In genomic region chr7:17307969-17308648, GRCh38 we compare ENCODE assay signal across 16 cellular contexts. TPM values are rescaled to one million over a fixed set of nuclear protein-coding genes. Genes with fewer than 3 reads are reported as not detected.
DNase-seq lines count a peak whose midpoint lies in the region; ATAC-seq and TF ChIP-seq lines count a peak whose summit lies in the region.
"Had no signal": no experiment of that assay in that cellular context is flagged by ENCODE, and none has a peak within 500 bp of the region (broad histone marks: within the 10 kb centered on the region; RNA-seq: fewer than 3 reads in every experiment).

No MANE protein-coding gene starts in this region.

- no peaks in the 10 kb centered on the region for H3K27me3 Mint-ChIP-seq in naive thymus-derived CD4-positive, alpha-beta T cell
- H3K27me3 Mint-ChIP-seq in CD14-positive monocyte (ENCODE audit: low read depth in 3 of 3) = peaks cover 0 to 2% (median 0%) of the 10 kb centered on the region in 3 donors
- H3K27me3 Mint-ChIP-seq: natural killer cell treated with Interleukin-12 subunit alpha and Interleukin-12 subunit beta and Interleukin-15 and Interleukin-18, amount 100 ng/mL, for 72 hours had no signal

- no peak overlapping the region for H3K4me3 Mint-ChIP-seq in naive thymus-derived CD4-positive, alpha-beta T cell
- no peak overlapping the region for H3K4me3 Mint-ChIP-seq in CD14-positive monocyte
- H3K4me3 Mint-ChIP-seq: activated T-helper 1 cell treated with anti-CD3 and anti-CD28 coated beads, Interleukin-12 subunit alpha, Interleukin-12 subunit beta, Interleukin-2, Interleukin-4 antibody, amounts not matched to agents 30 ng/mL and 10 ng/mL and 1 ng/mL, durations not matched to agents 14 hours and 24 hours and 36 hours; natural killer cell treated with Interleukin-12 subunit alpha and Interleukin-12 subunit beta and Interleukin-15 and Interleukin-18, amount 100 ng/mL, for 72 hours had no signal

- peak overlapping the region in 1 of 9 donors; percentile 32 for H3K27ac Mint-ChIP-seq in naive thymus-derived CD4-positive, alpha-beta T cell
- no peak overlapping the region for H3K27ac Mint-ChIP-seq in CD14-positive monocyte
- H3K27ac Mint-ChIP-seq: activated T-helper 1 cell treated with anti-CD3 and anti-CD28 coated beads, Interleukin-12 subunit alpha, Interleukin-12 subunit beta, Interleukin-2, Interleukin-4 antibody, amounts not matched to agents 30 ng/mL and 10 ng/mL and 1 ng/mL, durations not matched to agents 14 hours and 24 hours and 36 hours; natural killer cell treated with Interleukin-12 subunit alpha and Interleukin-12 subunit beta and Interleukin-15 and Interleukin-18, amount 100 ng/mL, for 72 hours had no signal

- TF ChIP-seq CTCF in left ventricle myocardium inferior (IDR thresholded peaks at IDR 0.05; ENCODE audit: borderline replicate concordance) (no peak), uterus (IDR thresholded peaks at IDR 0.05) (no peak), CD14-positive monocyte (IDR thresholded peaks at IDR 0.05) (no peak), foreskin keratinocyte (conservative IDR thresholded peaks at IDR 0.05) (no peak)

- no peaks in the 10 kb centered on the region for H3K9me3 ChIP-seq in left ventricle myocardium inferior (replicated peaks)
- H3K9me3 ChIP-seq in duodenal mucosa (ENCODE audit: control insufficient read depth in 1 of 2, low read length in 2 of 2) = no peaks in the 10 kb centered on the region
- no peaks in the 10 kb centered on the region for H3K9me3 ChIP-seq in naive thymus-derived CD4-positive, alpha-beta T cell (ENCODE audit: control insufficient read depth in 2 of 3, low read length in 3 of 3)
- no peaks in the 10 kb centered on the region for H3K9me3 ChIP-seq in uterus

- H3K4me3 ChIP-seq in left ventricle myocardium inferior (peak overlapping the region; percentile 29), duodenal mucosa (ENCODE audit: low read depth in 1 of 2, low read length in 2 of 2) (no peak overlapping the region), uterus (no peak overlapping the region)
- no peak overlapping the region for H3K4me3 ChIP-seq in naive thymus-derived CD4-positive, alpha-beta T cell (ENCODE audit: low read length)
- H3K4me3 ChIP-seq: K562 had no signal

- no peak for ATAC-seq in Right ventricle myocardium superior (ENCODE audit: poor library complexity)
- peak; percentile 26 for ATAC-seq in naive thymus-derived CD4-positive, alpha-beta T cell
- no peak for ATAC-seq in foreskin keratinocyte
- no peak for ATAC-seq in GM18868 (IDR thresholded peaks at IDR 0.05; ENCODE audit: unreplicated experiment)
- ATAC-seq: K562; natural killer cell treated with Interleukin-12 subunit alpha and Interleukin-12 subunit beta and Interleukin-15 and Interleukin-18, amount 100 ng/mL, for 72 hours had no signal

- H3K36me3 ChIP-seq in left ventricle myocardium inferior = peaks cover 26% of the 10 kb centered on the region
- H3K36me3 ChIP-seq in duodenal mucosa (ENCODE audit: control insufficient read depth in 1 of 2, insufficient read depth in 2 of 2, low read length in 2 of 2) = peaks cover 7 to 11% of the 10 kb centered on the region in 2 donors
- H3K36me3 ChIP-seq in naive thymus-derived CD4-positive, alpha-beta T cell (ENCODE audit: control insufficient read depth in 2 of 3, insufficient read depth in 3 of 3, low read length in 3 of 3) = peaks cover 0 to 15% (median 5%) of the 10 kb centered on the region in 3 experiments
- H3K36me3 ChIP-seq in uterus = no peaks in the 10 kb centered on the region

- H3K4me1 ChIP-seq in left ventricle myocardium inferior = peaks cover 85% of the 10 kb centered on the region
- H3K4me1 ChIP-seq in duodenal mucosa (ENCODE audit: control insufficient read depth in 1 of 2, insufficient read depth in 2 of 2, low read length in 2 of 2) = peaks cover 21 to 47% of the 10 kb centered on the region in 2 donors
- peaks cover 4 to 32% of the 10 kb centered on the region in 2 donors for H3K4me1 ChIP-seq in naive thymus-derived CD4-positive, alpha-beta T cell (ENCODE audit: control insufficient read depth in 2 of 2, insufficient read depth in 2 of 2, low read length in 2 of 2)
- no peaks in the 10 kb centered on the region for H3K4me1 ChIP-seq in uterus
- H3K4me1 ChIP-seq in foreskin keratinocyte = peaks cover 10% of the 10 kb centered on the region

- H3K36me3 Mint-ChIP-seq in naive thymus-derived CD4-positive, alpha-beta T cell = peaks cover 4 to 19% (median 6%) of the 10 kb centered on the region in 5 donors
- peaks cover 32 to 36% of the 10 kb centered on the region in 2 donors for H3K36me3 Mint-ChIP-seq in CD14-positive monocyte

- no peak for TF ChIP-seq POLR2A in uterus (IDR thresholded peaks at IDR 0.05)

- H3K9ac ChIP-seq in duodenal mucosa (ENCODE audit: low read depth in 1 of 2, low read length in 2 of 2) = peak overlapping the region in 1 of 2 donors; percentile 45

- POLR2A ChIA-PET in naive thymus-derived CD4-positive, alpha-beta T cell (lab: Charles Lee) = no interaction called here

- CTCF ChIA-PET in naive thymus-derived CD4-positive, alpha-beta T cell (lab: Charles Lee) = interaction anchor here (0.5 to 1.2 kb wide), 2 partner anchors 228 to 325 kb away, joined by 3 read pairs; no protein-coding TSS in a partner anchor

- no peaks in the 10 kb centered on the region for H3K9me3 Mint-ChIP-seq in naive thymus-derived CD4-positive, alpha-beta T cell
- H3K9me3 Mint-ChIP-seq in CD14-positive monocyte = no peaks in the 10 kb centered on the region
- H3K9me3 Mint-ChIP-seq: activated T-helper 1 cell treated with anti-CD3 and anti-CD28 coated beads, Interleukin-12 subunit alpha, Interleukin-12 subunit beta, Interleukin-2, Interleukin-4 antibody, amounts not matched to agents 30 ng/mL and 10 ng/mL and 1 ng/mL, durations not matched to agents 14 hours and 24 hours and 36 hours; natural killer cell treated with Interleukin-12 subunit alpha and Interleukin-12 subunit beta and Interleukin-15 and Interleukin-18, amount 100 ng/mL, for 72 hours had no signal

- H3K27ac ChIP-seq in left ventricle myocardium inferior (replicated peaks) = peak overlapping the region; percentile 97
- H3K27ac ChIP-seq in duodenal mucosa (ENCODE audit: low read depth, low read length) = peak overlapping the region; percentile 1
- H3K27ac ChIP-seq in naive thymus-derived CD4-positive, alpha-beta T cell (ENCODE audit: low read depth, low read length) = no peak overlapping the region
- H3K27ac ChIP-seq in uterus = peak overlapping the region; percentile 1 to 87
- no peak overlapping the region for H3K27ac ChIP-seq in foreskin keratinocyte

- H3K4me1 Mint-ChIP-seq in naive thymus-derived CD4-positive, alpha-beta T cell = peaks cover 12 to 27% (median 20%) of the 10 kb centered on the region in 7 donors
- peaks cover 24% of the 10 kb centered on the region for H3K4me1 Mint-ChIP-seq in CD14-positive monocyte

- intact Hi-C loops in left ventricle myocardium inferior (cut with micrococcal nuclease) (loop anchor here (10.0 kb wide), 1 partner anchor 323 kb away; no protein-coding TSS in a partner anchor), Right ventricle myocardium superior (cut with DNase I) (loop anchor here (5.0 kb wide), 1 partner anchor 326 kb away; no protein-coding TSS in a partner anchor), uterus (cut with DNase I; ENCODE audit: low total_unique reads) (no loop called here), CD14-positive monocyte (cut with micrococcal nuclease) (loop anchor here in 1 of 2 donors (10.0 kb wide), 1 partner anchor 323 kb away; no protein-coding TSS in a partner anchor)
- intact Hi-C loops in naive thymus-derived CD4-positive, alpha-beta T cell (cut with micrococcal nuclease) = no loop called here

- DNase-seq in left ventricle myocardium inferior (no peak), Right ventricle myocardium superior (no peak), uterus (no peak), CD14-positive monocyte (ENCODE audit: low spot score) (no peak), foreskin keratinocyte (no peak)
- no peak for DNase-seq in naive thymus-derived CD4-positive, alpha-beta T cell
- DNase-seq: activated CD4-positive, alpha-beta T cell treated with anti-CD3 and anti-CD28 coated beads for 48 hours; anterior cingulate cortex; kidney; NCI-H1436; NCI-H524 had no signal

- H3K27me3 ChIP-seq in left ventricle myocardium inferior (ENCODE audit: low read depth) (no peaks in the 10 kb centered on the region), duodenal mucosa (ENCODE audit: control insufficient read depth in 1 of 2, insufficient read depth in 2 of 2, low read length in 2 of 2) (no peaks in the 10 kb centered on the region), uterus (no peaks in the 10 kb centered on the region), foreskin keratinocyte (no peaks in the 10 kb centered on the region)
- H3K27me3 ChIP-seq in naive thymus-derived CD4-positive, alpha-beta T cell (ENCODE audit: control insufficient read depth in 2 of 2, insufficient read depth in 2 of 2, low read length in 2 of 2) = no peaks in the 10 kb centered on the region

RNA-seq across cellular contexts. Expression of gene AHR, which starts 9.7 kb away (rescaled TPM):
- 24.9 TPM for total RNA-seq in left ventricle myocardium inferior
- total RNA-seq in Right ventricle myocardium superior = 27.4 TPM
- 100 to 1,000 TPM in 1 of 5 experiments, 10 to 100 TPM in 4; 15.7 to 109 (median 28.2) TPM for total RNA-seq in naive thymus-derived CD4-positive, alpha-beta T cell
- 1 to 10 TPM; 6.7 to 7.4 TPM for polyA plus RNA-seq in naive thymus-derived CD4-positive, alpha-beta T cell
- 100 to 1,000 TPM in 1 of 4 donors, 10 to 100 TPM in 3; 43.7 to 160 (median 91.5) TPM for total RNA-seq in uterus
- 10 to 100 TPM; 42.4 to 54.1 TPM for polyA plus RNA-seq in CD14-positive monocyte
- 18.4 and 26.0 TPM in 2 replicates for total RNA-seq in foreskin keratinocyte
- 1.6 and 2.8 TPM in 2 replicates for polyA plus RNA-seq in foreskin keratinocyte
- polyA plus RNA-seq: K562 had no signal

Comparison
In these comparisons a context has a peak if more than half of its experiments do, and no peak if none do; other contexts are left out.
1. H3K27ac ChIP-seq: peak in left ventricle myocardium inferior (single experiment), duodenal mucosa (single experiment) and uterus (2 of 2); none in naive thymus-derived CD4-positive, alpha-beta T cell (single experiment) and foreskin keratinocyte (single experiment).
2. intact Hi-C loops: an anchor here in left ventricle myocardium inferior (10.0 kb wide) and Right ventricle myocardium superior (5.0 kb wide); none called in naive thymus-derived CD4-positive, alpha-beta T cell and uterus.